Comparison of ENCODE assay signal across 14 cellular contexts in the genomic region with DNA sequence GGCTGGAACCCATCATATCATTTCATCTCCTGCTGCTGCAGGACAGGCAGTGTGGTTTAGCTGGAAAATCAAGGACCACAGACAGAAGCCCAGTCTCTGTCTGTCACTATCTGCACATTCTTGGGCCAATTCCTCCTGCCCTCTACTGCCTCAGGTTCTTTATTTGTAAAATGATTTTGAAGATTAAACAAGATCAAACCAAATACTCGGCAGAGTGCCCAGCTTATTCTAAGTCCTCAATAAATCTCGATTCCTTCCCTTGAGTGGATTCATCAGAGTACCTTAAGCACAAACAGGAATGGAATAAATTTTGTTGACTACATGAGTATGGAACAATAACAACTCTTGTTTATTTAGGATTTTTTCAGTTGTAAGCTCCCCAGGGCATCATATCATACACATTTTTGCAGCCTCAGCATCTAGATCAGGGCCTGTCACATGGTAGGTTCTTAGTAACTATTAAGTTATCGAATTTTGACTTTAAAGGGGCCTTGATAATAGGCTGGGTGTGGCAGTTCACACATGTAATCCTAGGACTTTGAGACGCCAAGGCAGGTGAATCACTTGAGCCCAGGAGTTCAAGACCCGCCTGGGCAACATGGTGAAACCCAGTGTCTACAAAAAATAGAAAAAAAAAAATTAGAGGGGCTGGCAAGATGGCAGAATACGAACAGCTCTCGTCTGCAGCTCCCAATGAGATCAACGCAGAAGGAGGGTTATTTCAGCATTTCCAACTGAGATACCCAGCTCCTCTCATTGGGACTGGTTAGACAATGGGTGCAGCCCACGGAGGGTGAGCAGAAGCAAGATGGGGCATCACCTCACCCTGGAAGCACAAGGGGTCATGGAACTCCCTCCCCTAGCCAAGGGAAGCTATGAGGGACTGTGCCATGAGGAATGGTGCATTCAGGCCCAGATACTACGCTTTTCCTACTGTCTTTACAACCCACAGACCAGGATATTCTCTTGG. TPM values are rescaled to one million over a fixed set of nuclear protein-coding genes. Genes with fewer than 3 reads are reported as not detected.
DNase-seq lines count a peak whose midpoint lies in the region; ATAC-seq and TF ChIP-seq lines count a peak whose summit lies in the region.
"Had no signal": no experiment of that assay in that cellular context is flagged by ENCODE, and none has a peak within 500 bp of the region (broad histone marks: within the 10 kb centered on the region; RNA-seq: fewer than 3 reads in every experiment).

No MANE protein-coding gene starts in this region.

- H3K9me3 ChIP-seq in esophagus squamous epithelium (no peaks in the 10 kb centered on the region), stomach (no peaks in the 10 kb centered on the region)
- H3K9me3 ChIP-seq: BLaER1 treated with 17β-estradiol and CSF1 and Interleukin-3, amounts not matched to agents 10 nM and 100 nM had no signal

- no peak overlapping the region for H3K4me3 ChIP-seq in LNCaP clone FGC (ENCODE audit: low read depth, low read length)
- no peak overlapping the region for H3K4me3 ChIP-seq in esophagus squamous epithelium
- H3K4me3 ChIP-seq in stomach: no peak overlapping the region
- H3K4me3 ChIP-seq: BLaER1 treated with 17β-estradiol and CSF1 and Interleukin-3, amounts not matched to agents 10 nM and 100 nM had no signal

- no peak for TF ChIP-seq EP300 in stomach (IDR thresholded peaks at IDR 0.05)

- no peak for TF ChIP-seq POLR2A in esophagus squamous epithelium (IDR thresholded peaks at IDR 0.05)
- TF ChIP-seq POLR2A in stomach (IDR thresholded peaks at IDR 0.05): no peak

- H3K36me3 ChIP-seq in esophagus squamous epithelium: no peaks in the 10 kb centered on the region
- no peaks in the 10 kb centered on the region for H3K36me3 ChIP-seq in stomach
- H3K36me3 ChIP-seq: BLaER1 treated with 17β-estradiol and CSF1 and Interleukin-3, amounts not matched to agents 10 nM and 100 nM had no signal

- H3K9me3 Mint-ChIP-seq in activated T-cell treated with anti-CD3 and anti-CD28 coated beads, Interleukin-2, amount 50 U/mL, for 4 hours: no peaks in the 10 kb centered on the region

- H3K27me3 ChIP-seq in esophagus squamous epithelium (no peaks in the 10 kb centered on the region), stomach (no peaks in the 10 kb centered on the region)
- H3K27me3 ChIP-seq: BLaER1 treated with 17β-estradiol and CSF1 and Interleukin-3, amounts not matched to agents 10 nM and 100 nM had no signal

- no peak for ATAC-seq in activated T-cell treated with anti-CD3 and anti-CD28 coated beads, Interleukin-2, amount 50 U/mL, for 4 hours
- ATAC-seq: PC-3 had no signal

- TF ChIP-seq CTCF in C4-2B (conservative IDR thresholded peaks at IDR 0.05) (no peak), LNCaP clone FGC (IDR thresholded peaks at IDR 0.05; ENCODE audit: control insufficient read depth, extremely low read depth, insufficient read depth) (no peak), esophagus squamous epithelium (IDR thresholded peaks at IDR 0.05) (no peak), stomach (IDR thresholded peaks at IDR 0.05) (no peak)

- 64 to 82% methylated on average over 9 of the region's 10 CpGs for WGBS in esophagus squamous epithelium, 2 donors
- 69 to 83% (median 72%) methylated on average over 10 of the region's 10 CpGs for WGBS in stomach, 5 donors

- H3K27me3 Mint-ChIP-seq in activated T-cell treated with anti-CD3 and anti-CD28 coated beads, Interleukin-2, amount 50 U/mL, for 4 hours (ENCODE audit: low read depth): peaks cover 35% of the 10 kb centered on the region

- H3K36me3 Mint-ChIP-seq in activated T-cell treated with anti-CD3 and anti-CD28 coated beads, Interleukin-2, amount 50 U/mL, for 4 hours (ENCODE audit: insufficient read depth): no peaks in the 10 kb centered on the region

- H3K4me3 Mint-ChIP-seq in activated T-cell treated with anti-CD3 and anti-CD28 coated beads, Interleukin-2, amount 50 U/mL, for 4 hours: no peak overlapping the region

- DNase-seq in LNCaP clone FGC (ENCODE audit: low read depth): peak; percentile 95
- DNase-seq in esophagus squamous epithelium (lab: John Stamatoyannopoulos, UW): no peak
- DNase-seq in stomach: peak; percentile 50
- no peak for DNase-seq in activated T-cell treated with anti-CD3 and anti-CD28 coated beads, Interleukin-2, amount 50 U/mL, for 4 hours
- no peak for DNase-seq in NCI-H2029 treated with DMSO at 0.1 percent for 48 hours (lab: John Stamatoyannopoulos, UW)
- DNase-seq in AG08396 (ENCODE audit: low spot score): no peak
- DNase-seq in DMS79 (lab: John Stamatoyannopoulos, UW): no peak
- DNase-seq: H7, NCI-H1436 treated with DMSO at 0.1 percent for 48 hours, NCI-H2107, NCI-H69, PC-3 had no signal

- intact Hi-C loops in esophagus squamous epithelium (cut with DNase I) (no loop called here), stomach (cut with DNase I; ENCODE audit: low total_unique reads) (no loop called here)

- no peaks in the 10 kb centered on the region for H3K4me1 Mint-ChIP-seq in activated T-cell treated with anti-CD3 and anti-CD28 coated beads, Interleukin-2, amount 50 U/mL, for 4 hours (ENCODE audit: low read depth)

- peaks cover 0 to 54% (median 8%) of the 10 kb centered on the region in 3 donors for H3K4me1 ChIP-seq in esophagus squamous epithelium
- peaks cover 19 to 42% (median 30%) of the 10 kb centered on the region in 4 donors for H3K4me1 ChIP-seq in stomach

- H3K27ac ChIP-seq in C4-2B: peak overlapping the region; percentile 89
- H3K27ac ChIP-seq in esophagus squamous epithelium: peak overlapping the region in 3 of 4 donors; percentile 42 to 69 (median 68)
- H3K27ac ChIP-seq in stomach: peak overlapping the region; percentile 65 to 84 (median 79)
- H3K27ac ChIP-seq: BLaER1 treated with 17β-estradiol and CSF1 and Interleukin-3, amounts not matched to agents 10 nM and 100 nM had no signal

RNA-seq across cellular contexts. Expression of a gene that starts 11.1 kb away (rescaled TPM):
- 100 to 1,000 TPM in 3 of 4 donors, 10 to 100 TPM in 1; 61.7 to 245 (median 144) TPM for total RNA-seq in esophagus squamous epithelium
- total RNA-seq in stomach: 1,000 to 10,000 TPM in 1 of 5 donors, 100 to 1,000 TPM in 4; 353 to 1,146 (median 607) TPM
- 100 to 1,000 TPM; 143 to 327 (median 145) TPM for polyA plus RNA-seq in stomach
- total RNA-seq in activated T-cell treated with anti-CD3 and anti-CD28 coated beads, Interleukin-2, amount 50 U/mL, for 4 hours: 10 to 100 TPM; 14.2 to 14.6 (median 14.2) TPM

Comparison
In these comparisons a context has a peak if more than half of its experiments do, and no peak if none do; other contexts are left out.
1. DNase-seq: peak in LNCaP clone FGC (single experiment) and stomach (single experiment); none in esophagus squamous epithelium (single experiment), activated T-cell treated with anti-CD3 and anti-CD28 coated beads, Interleukin-2, amount 50 U/mL, for 4 hours (single experiment), NCI-H2029 treated with DMSO at 0.1 percent for 48 hours (single experiment), AG08396 (single experiment) and DMS79 (single experiment).
2. RNA of a gene that starts 11.1 kb away (total RNA-seq): 353 to 1,146 TPM in stomach and 61.7 to 245 TPM in esophagus squamous epithelium; 14.2 to 14.6 TPM in activated T-cell treated with anti-CD3 and anti-CD28 coated beads, Interleukin-2, amount 50 U/mL, for 4 hours; every median in the first group is over 4 times any median in the second.
3. Peak in every context shown above with its lines, with median percentiles within 50 percentile points of each other: H3K27ac ChIP-seq.